Comparison of ENCODE assay signal across 26 cellular contexts in the genomic region with DNA sequence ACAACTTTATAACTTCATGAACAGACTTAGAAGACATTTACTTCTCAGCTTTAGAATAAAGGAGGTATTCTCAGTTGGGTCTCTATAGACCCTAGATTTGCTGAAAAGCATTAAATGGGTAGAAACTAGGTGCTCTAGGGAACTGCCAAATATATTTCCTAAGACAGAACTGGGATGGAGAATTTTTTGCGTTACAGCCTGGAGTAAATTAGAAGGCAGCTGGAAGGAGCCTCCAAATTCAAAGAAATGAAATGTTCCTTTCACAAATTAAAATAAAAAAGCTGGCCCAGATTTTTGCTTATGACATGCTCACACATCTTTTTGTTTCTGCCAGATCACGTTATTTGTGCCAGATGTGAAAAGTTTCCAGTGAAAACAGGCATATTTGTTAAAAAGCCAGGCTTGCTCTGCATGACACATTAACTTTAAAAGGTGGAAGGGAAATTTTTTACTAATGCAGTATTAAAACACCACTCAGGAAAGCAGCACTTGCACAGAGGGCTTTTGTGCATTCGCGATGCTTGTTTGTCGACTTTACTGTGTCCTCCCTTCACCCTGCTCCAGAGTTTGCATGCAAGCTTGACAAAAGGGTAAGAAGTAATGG. TPM values are rescaled to one million over a fixed set of nuclear protein-coding genes. Genes with fewer than 3 reads are reported as not detected.
A peak's percentile ranks its signal among the peaks of the same experiment; 100 is the strongest.
DNase-seq lines count a peak whose midpoint lies in the region; ATAC-seq lines count a peak whose summit lies in the region.
"Had no signal": no experiment of that assay in that cellular context is flagged by ENCODE, and none has a peak within 500 bp of the region (broad histone marks: within the 10 kb centered on the region; RNA-seq: fewer than 3 reads in every experiment).

No MANE protein-coding gene starts in this region.

- POLR2A ChIA-PET in CD4-positive, alpha-beta memory T cell (lab: Charles Lee; ENCODE audit: partially characterized antibody): no interaction called here

- CTCF ChIA-PET in CD4-positive, alpha-beta memory T cell (lab: Charles Lee; ENCODE audit: partially characterized antibody): no interaction called here

- H3K4me3 ChIP-seq in adipocyte (ENCODE audit: low read length) (peak overlapping the region; percentile 66), rectal smooth muscle tissue (ENCODE audit: low read length) (no peak overlapping the region)
- H3K4me3 ChIP-seq in CD4-positive, alpha-beta memory T cell (ENCODE audit: low read length in 2 of 2): no peak overlapping the region
- H3K4me3 ChIP-seq: cardiac muscle cell, dorsolateral prefrontal cortex, lung, neural progenitor cell had no signal

- peak overlapping the region; percentile 22 for H3K27ac ChIP-seq in rectal smooth muscle tissue (ENCODE audit: low read depth, low read length)
- H3K27ac ChIP-seq in CD4-positive, alpha-beta memory T cell (ENCODE audit: low read depth, low read length): no peak overlapping the region
- H3K27ac ChIP-seq: cardiac muscle cell, neural progenitor cell, RWPE1 had no signal

- H3K9me3 Mint-ChIP-seq in CD4-positive, alpha-beta memory T cell: peaks cover 0 to 2% (median 0%) of the 10 kb centered on the region in 8 donors
- H3K9me3 Mint-ChIP-seq: activated T-cell treated with anti-CD3 and anti-CD28 coated beads, Interleukin-2, amount 50 U/mL, for 4 hours; CD14-positive monocyte had no signal

- no peak overlapping the region for H3K27ac Mint-ChIP-seq in CD4-positive, alpha-beta memory T cell
- H3K27ac Mint-ChIP-seq: CD14-positive monocyte, neural progenitor cell had no signal

- H3K27me3 ChIP-seq in adipocyte (replicated peaks; ENCODE audit: control insufficient read depth, insufficient read depth, low read length): no peaks in the 10 kb centered on the region
- H3K27me3 ChIP-seq in rectal smooth muscle tissue (ENCODE audit: control insufficient read depth, insufficient read depth, low read length): no peaks in the 10 kb centered on the region
- no peaks in the 10 kb centered on the region for H3K27me3 ChIP-seq in CD4-positive, alpha-beta memory T cell (ENCODE audit: insufficient read depth, low read length)
- H3K27me3 ChIP-seq: cardiac muscle cell, dorsolateral prefrontal cortex, neural progenitor cell had no signal

- DNase-seq in AG20443 (ENCODE audit: low spot score): peak; percentile 51
- peak; percentile 78 for DNase-seq in adipocyte (ENCODE audit: low read depth)
- DNase-seq in fibroblast of the conjunctiva (ENCODE audit: low read depth): peak; percentile 57
- no peak for DNase-seq in CD4-positive, alpha-beta memory T cell
- DNase-seq in AML-193 (lab: John Stamatoyannopoulos, UW): no peak
- DNase-seq: activated CD4-positive, alpha-beta T cell treated with anti-CD3 and anti-CD28 coated beads for 48 hours; activated naive CD4-positive, alpha-beta T cell treated with Interleukin-2 at 50 U/mL for 16 hours; activated T-cell treated with anti-CD3 and anti-CD28 coated beads, Interleukin-2, amount 50 U/mL, for 4 hours; amygdala; dorsolateral prefrontal cortex; GOT3; NCI-H1105 treated with DMSO at 0.1 percent for 48 hours; NCI-H2029; NCI-H345; NCI-H774; stimulated activated CD8-positive, alpha-beta memory T cell treated with anti-CD3 and anti-CD28 coated beads, Interleukin-4, amount 100 ng/mL, for 48 hours had no signal

- H3K4me3 Mint-ChIP-seq in CD4-positive, alpha-beta memory T cell: no peak overlapping the region
- H3K4me3 Mint-ChIP-seq: activated T-cell treated with anti-CD3 and anti-CD28 coated beads, Interleukin-2, amount 50 U/mL, for 4 hours; CD14-positive monocyte; neural progenitor cell had no signal

- H3K36me3 ChIP-seq in adipocyte (ENCODE audit: control insufficient read depth, insufficient read depth, low read length, severe bottlenecking) (peaks cover 32% of the 10 kb centered on the region), rectal smooth muscle tissue (ENCODE audit: control insufficient read depth, insufficient read depth, low read length) (no peaks in the 10 kb centered on the region)
- H3K36me3 ChIP-seq in CD4-positive, alpha-beta memory T cell (ENCODE audit: insufficient read depth, low read length): peaks cover 7% of the 10 kb centered on the region
- H3K36me3 ChIP-seq: neural progenitor cell had no signal

- no peaks in the 10 kb centered on the region for H3K4me1 Mint-ChIP-seq in CD4-positive, alpha-beta memory T cell
- H3K4me1 Mint-ChIP-seq: CD14-positive monocyte, neural progenitor cell had no signal

- no peaks in the 10 kb centered on the region for H3K27me3 Mint-ChIP-seq in CD4-positive, alpha-beta memory T cell

- peak overlapping the region; percentile 77 for H3K9ac ChIP-seq in adipocyte (ENCODE audit: low read length)
- no peak overlapping the region for H3K9ac ChIP-seq in rectal smooth muscle tissue (ENCODE audit: low read length)
- H3K9ac ChIP-seq: neural progenitor cell had no signal

- peaks cover 68 to 82% of the 10 kb centered on the region in 2 donors for H3K36me3 Mint-ChIP-seq in CD4-positive, alpha-beta memory T cell

- no peaks in the 10 kb centered on the region for H3K9me3 ChIP-seq in adipocyte (ENCODE audit: control insufficient read depth, low read length)
- no peaks in the 10 kb centered on the region for H3K9me3 ChIP-seq in CD4-positive, alpha-beta memory T cell (ENCODE audit: control insufficient read depth in 1 of 2, low read length in 2 of 2)

- ATAC-seq in GM18907 (IDR thresholded peaks at IDR 0.05; ENCODE audit: unreplicated experiment): no peak
- ATAC-seq in HG02973 (IDR thresholded peaks at IDR 0.05; ENCODE audit: unreplicated experiment): no peak
- ATAC-seq: activated T-cell treated with anti-CD3 and anti-CD28 coated beads, Interleukin-2, amount 50 U/mL, for 4 hours had no signal

- H3K4me1 ChIP-seq in adipocyte (ENCODE audit: control insufficient read depth, insufficient read depth, low read length): peaks cover 45% of the 10 kb centered on the region
- peaks cover 5% of the 10 kb centered on the region for H3K4me1 ChIP-seq in rectal smooth muscle tissue (ENCODE audit: control insufficient read depth, insufficient read depth, low read length)
- H3K4me1 ChIP-seq in CD4-positive, alpha-beta memory T cell (ENCODE audit: insufficient read depth, low read length): no peaks in the 10 kb centered on the region
- H3K4me1 ChIP-seq: neural progenitor cell had no signal

- intact Hi-C loops in CD4-positive, alpha-beta memory T cell (cut with micrococcal nuclease): no loop called here

RNA-seq across cellular contexts. Expression of gene ACKR4, which starts 23.3 kb away (rescaled TPM):
- total RNA-seq in CD4-positive, alpha-beta memory T cell: under 1 TPM in 1 of 2 experiments, not detected in 1; 0.17 TPM
- under 1 TPM in 1 of 2 donors, not detected in 1; 0.22 TPM for polyA plus RNA-seq in CD4-positive, alpha-beta memory T cell
- total RNA-seq: activated T-cell treated with anti-CD3 and anti-CD28 coated beads, Interleukin-2, amount 50 U/mL, for 4 hours; cardiac muscle cell; kidney epithelial cell; T-helper 2 cell treated with Interferon-gamma antibody and Interleukin-4, amounts not matched to agents 100 ng/mL and 5 ng/mL, for 36 hours had no signal
- polyA plus RNA-seq: cardiac muscle cell, CD14-positive monocyte had no signal

Comparison
In these comparisons a context has a peak if more than half of its experiments do, and no peak if none do; other contexts are left out.
1. DNase-seq: peak in AG20443 (single experiment), adipocyte (single experiment) and fibroblast of the conjunctiva (single experiment); none in CD4-positive, alpha-beta memory T cell (0 of 5) and AML-193 (0 of 2).